ENCODE assay signal across 31 cellular contexts in genomic region chr13:112642061-112642460, GRCh38.
"Had no signal": no experiment of that assay in that cellular context is flagged by ENCODE, and none has a peak within 500 bp of the region (broad histone marks: within the 10 kb centered on the region; RNA-seq: fewer than 3 reads in every experiment).

No MANE protein-coding gene starts in this region.

- H3K9me3 Mint-ChIP-seq: activated CD4-positive, alpha-beta T cell treated with anti-CD3 and anti-CD28 coated beads, Interleukin-2, amount 10 ng/mL, durations not matched to agents 24 days and 14 days; activated naive CD4-positive, alpha-beta T cell treated with anti-CD3 and anti-CD28 coated beads for 36 hours; activated naive CD8-positive, alpha-beta T cell treated with anti-CD3 and anti-CD28 coated beads, Interleukin-2, amount 10 ng/mL, durations not matched to agents 7 days and 5 days; activated T-cell treated with anti-CD3 and anti-CD28 coated beads, Interleukin-2, amount 50 U/mL, for 4 hours; activated T-helper 17 cell treated with anti-CD3 and anti-CD28 coated beads, Interleukin-2, amount 50 U/mL, for 72 hours; T-helper 1 cell treated with Interleukin-12 subunit alpha and Interleukin-12 subunit beta and Interleukin-4 antibody, amounts not matched to agents 30 μg/mL and 1 μg/mL, for 36 hours; WTC11 had no signal

- H3K4me2 ChIP-seq: KMS-11 had no signal

- H3K27ac ChIP-seq: adrenal gland, KMS-11, SJSA1 had no signal

- H3K4me1 ChIP-seq: adrenal gland, SJSA1 had no signal

- H3K4me3 ChIP-seq: adrenal gland, MG63, SJSA1 had no signal

- DNase-seq: activated CD4-positive, alpha-beta T cell treated with anti-CD3 and anti-CD28 coated beads, Interleukin-2, amount 10 ng/mL, durations not matched to agents 24 days and 14 days; activated CD4-positive, alpha-beta T cell treated with anti-CD3 and anti-CD28 coated beads, Interleukin-2, amount 50 U/mL, for 48 hours; activated CD4-positive, CD25-positive, alpha-beta regulatory T cell treated with anti-CD3 and anti-CD28 coated beads, Interleukin-2, amount 50 U/mL, for 72 hours; activated CD8-positive, alpha-beta memory T cell treated with anti-CD3 and anti-CD28 coated beads, Interleukin-2, amount 10 ng/mL, durations not matched to agents 7 days and 5 days; activated gamma-delta T cell; activated naive CD4-positive, alpha-beta T cell treated with anti-CD3 and anti-CD28 coated beads for 36 hours; activated naive CD8-positive, alpha-beta T cell treated with anti-CD3 and anti-CD28 coated beads, Interleukin-2, amount 10 ng/mL, durations not matched to agents 7 days and 5 days; activated T-cell treated with anti-CD3 and anti-CD28 coated beads, Interleukin-2, amount 50 U/mL, for 4 hours; anterior cingulate cortex; caudate nucleus; MG63; NCI-H1092 treated with DMSO at 0.1 percent for 48 hours; NCI-H1417 treated with DMSO at 0.1 percent for 48 hours; NCI-H1694; NCI-H2029; NCI-H2107; NCI-H2171 treated with DMSO at 0.1 percent for 48 hours; NCI-H226; NCI-H510A; NCI-H69; NK-92 treated with Interleukin-12 subunit alpha and Interleukin-12 subunit beta, amount 100 ng/mL, for 24 hours; OCI-M1; RPMI8226 had no signal

- ATAC-seq: activated CD8-positive, alpha-beta memory T cell treated with anti-CD3 and anti-CD28 coated beads, Interleukin-2, amount 10 ng/mL, durations not matched to agents 7 days and 5 days; activated T-cell treated with anti-CD3 and anti-CD28 coated beads, Interleukin-2, amount 50 U/mL, for 4 hours; activated T-helper 17 cell treated with anti-CD3 and anti-CD28 coated beads, Interleukin-2, amount 50 U/mL, for 72 hours; Panc1; Right ventricle myocardium inferior; WTC11 had no signal

- H3K4me3 Mint-ChIP-seq: activated CD4-positive, alpha-beta T cell treated with anti-CD3 and anti-CD28 coated beads, Interleukin-2, amount 10 ng/mL, durations not matched to agents 24 days and 14 days; activated CD8-positive, alpha-beta memory T cell treated with anti-CD3 and anti-CD28 coated beads, Interleukin-2, amount 10 ng/mL, durations not matched to agents 7 days and 5 days; activated naive CD4-positive, alpha-beta T cell treated with anti-CD3 and anti-CD28 coated beads for 36 hours; activated naive CD8-positive, alpha-beta T cell treated with anti-CD3 and anti-CD28 coated beads, Interleukin-2, amount 10 ng/mL, durations not matched to agents 7 days and 5 days; activated T-cell treated with anti-CD3 and anti-CD28 coated beads, Interleukin-2, amount 50 U/mL, for 4 hours; activated T-helper 17 cell treated with anti-CD3 and anti-CD28 coated beads, Interleukin-2, amount 50 U/mL, for 72 hours; T-helper 1 cell treated with Interleukin-12 subunit alpha and Interleukin-12 subunit beta and Interleukin-4 antibody, amounts not matched to agents 30 μg/mL and 1 μg/mL, for 36 hours; WTC11 had no signal

- H3K27ac Mint-ChIP-seq: activated CD4-positive, alpha-beta T cell treated with anti-CD3 and anti-CD28 coated beads, Interleukin-2, amount 10 ng/mL, durations not matched to agents 24 days and 14 days; activated CD8-positive, alpha-beta memory T cell treated with anti-CD3 and anti-CD28 coated beads, Interleukin-2, amount 10 ng/mL, durations not matched to agents 7 days and 5 days; activated naive CD4-positive, alpha-beta T cell treated with anti-CD3 and anti-CD28 coated beads for 36 hours; activated naive CD8-positive, alpha-beta T cell treated with anti-CD3 and anti-CD28 coated beads, Interleukin-2, amount 10 ng/mL, durations not matched to agents 7 days and 5 days; activated T-helper 17 cell treated with anti-CD3 and anti-CD28 coated beads, Interleukin-2, amount 50 U/mL, for 72 hours; T-helper 1 cell treated with Interleukin-12 subunit alpha and Interleukin-12 subunit beta and Interleukin-4 antibody, amounts not matched to agents 30 μg/mL and 1 μg/mL, for 36 hours; WTC11 had no signal

- H3K9me3 ChIP-seq: adrenal gland, MG63, SJSA1 had no signal

- H3K9ac ChIP-seq: KMS-11 had no signal

- H3K36me3 ChIP-seq: adrenal gland, MG63, SJSA1 had no signal

- H3K4me1 Mint-ChIP-seq: activated T-helper 17 cell treated with anti-CD3 and anti-CD28 coated beads, Interleukin-2, amount 50 U/mL, for 72 hours had no signal
